18 cellular contexts compared by ENCODE assay signal in genomic region chr6:35427851-35428321, GRCh38. TPM values are rescaled to one million over a fixed set of nuclear protein-coding genes. Genes with fewer than 3 reads are reported as not detected.
DNase-seq lines count a peak whose midpoint lies in the region; ATAC-seq, FAIRE-seq and TF ChIP-seq lines count a peak whose summit lies in the region.
"Had no signal": no experiment of that assay in that cellular context is flagged by ENCODE, and none has a peak within 500 bp of the region (broad histone marks: within the 10 kb centered on the region; RNA-seq: fewer than 3 reads in every experiment).

No MANE protein-coding gene starts in this region.

- H3K9me3 Mint-ChIP-seq in endodermal cell (peaks cover 16% of the 10 kb centered on the region), nephron (peaks cover 6% of the 10 kb centered on the region)

- no peak overlapping the region for H3K4me3 Mint-ChIP-seq in endodermal cell
- H3K4me3 Mint-ChIP-seq in nephron = no peak overlapping the region
- H3K4me3 Mint-ChIP-seq: activated naive CD8-positive, alpha-beta T cell treated with anti-CD3 and anti-CD28 coated beads for 36 hours had no signal

- no peaks in the 10 kb centered on the region for H3K27me3 ChIP-seq in endodermal cell (ENCODE audit: control insufficient read depth, insufficient read depth, low read length, poor library complexity, severe bottlenecking)
- H3K27me3 ChIP-seq: colonic mucosa, tibial artery had no signal

- peak overlapping the region; percentile 1 for H3K27ac Mint-ChIP-seq in endodermal cell
- peak overlapping the region in 2 of 3 experiments; percentile 35 to 89 for H3K27ac Mint-ChIP-seq in nephron
- H3K27ac Mint-ChIP-seq: activated naive CD8-positive, alpha-beta T cell treated with anti-CD3 and anti-CD28 coated beads for 36 hours; IgD-negative memory B cell had no signal

- DNase-seq in EH (ENCODE audit: low read depth) = peak; percentile 90
- peak; percentile 78 for DNase-seq in NCI-H226
- DNase-seq in endodermal cell = no peak
- DNase-seq in NCI-H748 (lab: John Stamatoyannopoulos, UW; ENCODE audit: unreplicated experiment) = no peak
- DNase-seq in HEK293T (ENCODE audit: extremely low spot score) = no peak
- no peak for DNase-seq in kidney
- DNase-seq: activated naive CD8-positive, alpha-beta T cell treated with anti-CD3 and anti-CD28 coated beads for 36 hours; activated T-cell treated with anti-CD3 and anti-CD28 coated beads for 4 hours; colonic mucosa; DMS79; NCI-H1417 treated with DMSO at 0.1 percent for 48 hours; NCI-H345; stimulated activated CD4-positive, alpha-beta T cell treated with anti-CD3 and anti-CD28 coated beads, Interleukin-15, amount 100 ng/mL, for 24 hours; tibial artery had no signal

- peaks cover 21% of the 10 kb centered on the region for H3K36me3 Mint-ChIP-seq in endodermal cell (ENCODE audit: low read depth)
- peaks cover 33% of the 10 kb centered on the region for H3K36me3 Mint-ChIP-seq in nephron (ENCODE audit: low read depth)

- H3K9me3 ChIP-seq in endodermal cell (ENCODE audit: control insufficient read depth, low read length) (peaks cover 12% of the 10 kb centered on the region), kidney (ENCODE audit: control insufficient read depth in 1 of 2, low read length in 2 of 2) (peaks cover 3 to 7% of the 10 kb centered on the region in 2 donors)
- H3K9me3 ChIP-seq: colonic mucosa had no signal

- no peak for FAIRE-seq in kidney (lab: Jason Lieb, UNC)
- FAIRE-seq: keratinocyte had no signal

- ATAC-seq in GM19467 (IDR thresholded peaks at IDR 0.05; ENCODE audit: unreplicated experiment) = no peak

- 81 to 95% methylated on average over 3 to 9 of the region's 9 CpGs for WGBS in endodermal cell (ENCODE audit: insufficient coverage in 1 of 2, insufficient read length in 1 of 2), 2 experiments

- H3K9ac ChIP-seq in endodermal cell (ENCODE audit: extremely low read depth, low read length, poor library complexity, severe bottlenecking) (no peak overlapping the region), kidney (ENCODE audit: low read length in 2 of 2) (no peak overlapping the region)

- no peaks in the 10 kb centered on the region for H3K27me3 Mint-ChIP-seq in endodermal cell (ENCODE audit: insufficient read depth)
- no peaks in the 10 kb centered on the region for H3K27me3 Mint-ChIP-seq in nephron (ENCODE audit: low read depth)
- H3K27me3 Mint-ChIP-seq: activated naive CD8-positive, alpha-beta T cell treated with anti-CD3 and anti-CD28 coated beads for 36 hours; IgD-negative memory B cell had no signal

- H3K4me1 Mint-ChIP-seq in endodermal cell (peaks cover 7% of the 10 kb centered on the region), nephron (peaks cover 5% of the 10 kb centered on the region)
- H3K4me1 Mint-ChIP-seq: activated naive CD8-positive, alpha-beta T cell treated with anti-CD3 and anti-CD28 coated beads for 36 hours had no signal

- no peaks in the 10 kb centered on the region for H3K36me3 ChIP-seq in endodermal cell (ENCODE audit: control insufficient read depth, insufficient read depth, low read length)
- H3K36me3 ChIP-seq in kidney (ENCODE audit: control insufficient read depth in 1 of 2, insufficient read depth in 2 of 2, low read length in 2 of 2) = peaks cover 3 to 6% of the 10 kb centered on the region in 2 donors
- H3K36me3 ChIP-seq: colonic mucosa had no signal

- intact Hi-C loops in kidney (cut with DNase I) = no loop called here

- CTCF ChIA-PET in HEK293T (lab: Yijun Ruan, JAX) = no interaction called here

- no peak overlapping the region for H3K27ac ChIP-seq in endodermal cell (ENCODE audit: low read depth, low read length)
- H3K27ac ChIP-seq in kidney (ENCODE audit: low read depth in 2 of 2, low read length in 2 of 2) = no peak overlapping the region
- H3K27ac ChIP-seq: colonic mucosa, tibial artery had no signal

- TF ChIP-seq CTCF in endodermal cell (conservative IDR thresholded peaks at IDR 0.05) (no peak), nephron (IDR thresholded peaks at IDR 0.05; ENCODE audit: unreplicated experiment in 3 of 3) (no peak), kidney (IDR thresholded peaks at IDR 0.05; ENCODE audit: borderline replicate concordance, extremely low read depth, insufficient read depth) (no peak)

- no peak overlapping the region for H3K4me3 ChIP-seq in endodermal cell (ENCODE audit: low read length)
- no peak overlapping the region for H3K4me3 ChIP-seq in kidney (ENCODE audit: low read length in 2 of 2)
- H3K4me3 ChIP-seq: colonic mucosa, tibial artery had no signal

- POLR2A ChIA-PET in HEK293T (lab: Yijun Ruan, JAX) = no interaction called here

- H3K4me1 ChIP-seq in endodermal cell (ENCODE audit: control insufficient read depth, insufficient read depth, low read length) = no peaks in the 10 kb centered on the region
- H3K4me1 ChIP-seq in kidney (ENCODE audit: control insufficient read depth in 1 of 2, insufficient read depth in 1 of 2, low read depth in 1 of 2, low read length in 2 of 2) = no peaks in the 10 kb centered on the region
- H3K4me1 ChIP-seq: tibial artery had no signal

TF ChIP-seq in HEK293T, 16 proteins besides CTCF, POLR2A, EP300 and RAD21:
- no peak for TF ChIP-seq HDGF (IDR thresholded peaks at IDR 0.05; ENCODE audit: borderline replicate concordance)
- TF ChIP-seq LEF1 (IDR thresholded peaks at IDR 0.05; ENCODE audit: borderline replicate concordance) = no peak
- TF ChIP-seq ZNF384 (IDR thresholded peaks at IDR 0.05) = no peak
- TF ChIP-seq ELF4 (IDR thresholded peaks at IDR 0.05) = no peak
- no peak for TF ChIP-seq NFRKB (IDR thresholded peaks at IDR 0.05)
- no peak for TF ChIP-seq PKNOX1 (IDR thresholded peaks at IDR 0.05)
- no peak for TF ChIP-seq L3MBTL2 (conservative IDR thresholded peaks at IDR 0.05)
- no peak for TF ChIP-seq FOXM1 (IDR thresholded peaks at IDR 0.05; ENCODE audit: borderline replicate concordance)
- TF ChIP-seq SUZ12 (IDR thresholded peaks at IDR 0.05) = no peak
- no peak for TF ChIP-seq TARDBP (IDR thresholded peaks at IDR 0.05)
- TF ChIP-seq CTBP1 (IDR thresholded peaks at IDR 0.05; ENCODE audit: borderline replicate concordance) = no peak
- no peak for TF ChIP-seq FOXK2 (IDR thresholded peaks at IDR 0.05)
TF ChIP-seq in HEK293T: peak in this region for 0.

RNA-seq across cellular contexts. Expression of gene FANCE, which starts 24.3 kb away (rescaled TPM):
- total RNA-seq in endodermal cell (10 to 100 TPM; 13.5 to 16.4 TPM), kidney (2.7 TPM)
- 13.3 TPM for polyA plus RNA-seq in endodermal cell (2013, experiment 1 of 2)
- polyA plus RNA-seq in endodermal cell (2013, experiment 2 of 2) = 14.2 TPM
- polyA plus RNA-seq in kidney (ENCODE audit: insufficient read depth, low read depth, low replicate concordance) = 1.2 TPM

RNA-seq across cellular contexts. Expression of gene RPL10A, which starts 40.3 kb away (rescaled TPM):
- total RNA-seq in endodermal cell = 1,000 to 10,000 TPM; 1,411 to 1,652 TPM
- polyA plus RNA-seq in endodermal cell (2013, experiment 1 of 2) = 1,752 TPM
- 1,640 TPM for polyA plus RNA-seq in endodermal cell (2013, experiment 2 of 2)
- total RNA-seq in kidney = 1,159 TPM
- 1,291 TPM for polyA plus RNA-seq in kidney (ENCODE audit: insufficient read depth, low read depth, low replicate concordance)

Comparison
In these comparisons a context has a peak if more than half of its experiments do, and no peak if none do; other contexts are left out.
1. DNase-seq: peak in EH (single experiment) and NCI-H226 (single experiment); none in endodermal cell (single experiment), NCI-H748 (single experiment), HEK293T (single experiment) and kidney (single experiment).